ENCODE assay signal across 18 cellular contexts in the genomic region with DNA sequence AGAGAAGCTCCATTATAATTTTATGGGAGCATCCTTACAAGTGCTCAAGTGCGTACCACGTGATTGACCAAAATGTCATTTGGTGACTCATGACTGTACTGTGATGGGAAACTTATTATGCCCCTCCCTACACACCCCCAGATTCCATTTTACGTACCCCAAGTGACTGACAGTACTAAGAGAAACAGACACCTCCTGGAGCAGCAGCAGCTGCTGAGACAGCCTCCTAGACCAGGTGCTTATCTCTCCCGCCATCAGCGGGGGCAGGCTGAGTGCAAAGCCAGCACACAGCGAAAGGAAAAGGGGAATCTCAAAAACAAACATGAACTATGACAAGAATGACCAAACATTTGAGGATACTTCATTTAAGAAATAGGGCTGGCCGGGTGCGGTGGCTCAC. TPM values are rescaled to one million over a fixed set of nuclear protein-coding genes. Genes with fewer than 3 reads are reported as not detected.
"Had no signal": no experiment of that assay in that cellular context is flagged by ENCODE, and none has a peak within 500 bp of the region (broad histone marks: within the 10 kb centered on the region; RNA-seq: fewer than 3 reads in every experiment).

No MANE protein-coding gene starts in this region.

- H3K9me3 ChIP-seq: breast epithelium, mucosa of descending colon, neutrophil, right atrium auricular region, SJSA1 had no signal

- H3K4me1 ChIP-seq: breast epithelium had no signal

- ATAC-seq: activated CD8-positive, alpha-beta memory T cell treated with anti-CD3 and anti-CD28 coated beads, Interleukin-2, amount 10 ng/mL, durations not matched to agents 7 days and 5 days; left lobe of liver; mucosa of descending colon; naive thymus-derived CD4-positive, alpha-beta T cell had no signal

- H3K36me3 ChIP-seq: breast epithelium, neutrophil, right atrium auricular region, SJSA1 had no signal

- H3K27ac Mint-ChIP-seq: activated CD4-positive, alpha-beta memory T cell treated with anti-CD3 and anti-CD28 coated beads for 36 hours; activated CD8-positive, alpha-beta memory T cell treated with anti-CD3 and anti-CD28 coated beads, Interleukin-2, amount 10 ng/mL, durations not matched to agents 7 days and 5 days; activated naive CD8-positive, alpha-beta T cell; naive thymus-derived CD4-positive, alpha-beta T cell had no signal

- H3K4me1 Mint-ChIP-seq: activated CD8-positive, alpha-beta memory T cell treated with anti-CD3 and anti-CD28 coated beads, Interleukin-2, amount 10 ng/mL, durations not matched to agents 7 days and 5 days had no signal

- DNase-seq: activated CD4-positive, alpha-beta memory T cell treated with anti-CD3 and anti-CD28 coated beads for 36 hours; activated CD4-positive, alpha-beta T cell treated with anti-CD3 and anti-CD28 coated beads for 1 hour; activated CD8-positive, alpha-beta memory T cell treated with anti-CD3 and anti-CD28 coated beads, Interleukin-2, amount 10 ng/mL, durations not matched to agents 7 days and 5 days; activated effector memory CD4-positive, alpha-beta T cell treated with anti-CD3 and anti-CD28 coated beads, Interleukin-2, amount 50 U/mL, for 16 hours; activated T-cell treated with anti-CD3 and anti-CD28 coated beads, Interleukin-2, amount 50 U/mL, for 1 hour; dorsolateral prefrontal cortex; erythroblast; hippocampal formation; mucosa of descending colon; naive thymus-derived CD4-positive, alpha-beta T cell; small intestine; T-helper 1 cell had no signal

- H3K36me3 Mint-ChIP-seq: activated CD4-positive, alpha-beta memory T cell treated with anti-CD3 and anti-CD28 coated beads for 36 hours; activated CD8-positive, alpha-beta memory T cell treated with anti-CD3 and anti-CD28 coated beads, Interleukin-2, amount 10 ng/mL, durations not matched to agents 7 days and 5 days; activated naive CD8-positive, alpha-beta T cell had no signal

- H3K4me3 ChIP-seq: breast epithelium, dorsolateral prefrontal cortex, mucosa of descending colon, right atrium auricular region, SJSA1 had no signal

- H3K27me3 ChIP-seq: breast epithelium, right atrium auricular region, SJSA1 had no signal

- H3K27ac ChIP-seq: neutrophil, right atrium auricular region, SJSA1 had no signal

- H3K4me3 Mint-ChIP-seq: activated CD4-positive, alpha-beta memory T cell treated with anti-CD3 and anti-CD28 coated beads for 36 hours; activated CD8-positive, alpha-beta memory T cell treated with anti-CD3 and anti-CD28 coated beads, Interleukin-2, amount 10 ng/mL, durations not matched to agents 7 days and 5 days; activated naive CD8-positive, alpha-beta T cell; naive thymus-derived CD4-positive, alpha-beta T cell had no signal

RNA-seq across cellular contexts. Expression of a gene that starts 4.2 kb away (rescaled TPM):
- total RNA-seq: left lobe of liver had no signal
